ENCODE assay signal across 21 cellular contexts in the genomic region with DNA sequence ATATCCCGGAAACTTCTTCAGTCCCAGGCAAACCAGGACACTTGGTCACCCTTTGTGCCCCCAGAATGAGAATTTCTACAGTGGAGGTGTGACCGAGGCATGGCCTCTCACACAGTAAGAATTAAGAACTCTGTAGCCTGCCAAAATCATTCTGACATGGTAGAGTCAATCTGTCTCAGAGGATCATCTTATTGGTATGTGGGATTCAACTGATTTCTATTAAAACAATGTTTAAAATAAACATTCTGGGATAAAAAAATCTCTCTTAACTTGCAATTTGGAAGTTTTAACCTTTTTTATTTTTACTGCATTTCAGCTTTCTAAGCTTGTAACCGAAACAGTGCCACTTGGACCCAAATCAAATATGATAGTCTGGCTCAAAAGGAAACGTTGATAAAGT.
DNase-seq lines count a peak whose midpoint lies in the region; ATAC-seq and TF ChIP-seq lines count a peak whose summit lies in the region.
"Had no signal": no experiment of that assay in that cellular context is flagged by ENCODE, and none has a peak within 500 bp of the region (broad histone marks: within the 10 kb centered on the region; RNA-seq: fewer than 3 reads in every experiment).

No MANE protein-coding gene starts in this region.

- ATAC-seq in SK-N-SH treated with all-trans-retinoic acid at 6 μM for 48 hours: peak; percentile 16; the same call in 1 of the 3 replicates
- ATAC-seq: naive thymus-derived CD8-positive, alpha-beta T cell; Panc1 had no signal

- intact Hi-C loops in OCI-LY7 (cut with micrococcal nuclease; ENCODE audit: unreplicated experiment): no loop called here

- no peak overlapping the region for H3K4me3 ChIP-seq in OCI-LY7 (ENCODE audit: low read depth, low read length, poor library complexity, severe bottlenecking)
- H3K4me3 ChIP-seq: adrenal gland, BLaER1, SJCRH30 had no signal

- no peaks in the 10 kb centered on the region for H3K9me3 ChIP-seq in OCI-LY7 (ENCODE audit: low read length)
- H3K9me3 ChIP-seq: adrenal gland, SJCRH30 had no signal

- H3K9me2 ChIP-seq in OCI-LY7 (ENCODE audit: insufficient read depth, low read length): no peaks in the 10 kb centered on the region

- CTCF ChIA-PET in OCI-LY7 (lab: Charles Lee; ENCODE audit: unreplicated experiment): no interaction called here

- POLR2A ChIA-PET in OCI-LY7 (lab: Charles Lee): no interaction called here

- H4K20me1 ChIP-seq in OCI-LY7 (ENCODE audit: insufficient read depth, low read length): no peaks in the 10 kb centered on the region
- H4K20me1 ChIP-seq: BLaER1 had no signal

- DNase-seq in GM03348 (ENCODE audit: low spot score): peak; percentile 62
- DNase-seq in fibroblast of peridontal ligament (ENCODE audit: extremely low read depth): peak; percentile 93
- peak; percentile 64 for DNase-seq in stromal cell of bone marrow (ENCODE audit: low read depth)
- DNase-seq in NCI-H2029 treated with DMSO at 0.1 percent for 48 hours (lab: John Stamatoyannopoulos, UW): no peak
- no peak for DNase-seq in NCI-H187 (lab: John Stamatoyannopoulos, UW)
- DNase-seq in OCI-LY7 (ENCODE audit: low spot score): no peak
- DNase-seq: activated CD4-positive, alpha-beta T cell treated with anti-CD3 and anti-CD28 coated beads, Interleukin-2, amount 50 U/mL, for 4 hours; activated gamma-delta T cell; adrenal gland; GOT3; naive thymus-derived CD8-positive, alpha-beta T cell; NCI-H187 treated with DMSO at 0.1 percent for 48 hours; NCI-H345; SJCRH30; stimulated activated naive CD4-positive, alpha-beta T cell treated with Interleukin-2 at 50 U/mL for 16 hours; T-helper 2 cell; trophoblast cell; WERI-Rb-1 had no signal

- H3K4me1 ChIP-seq in OCI-LY7 (ENCODE audit: insufficient read depth, low read length, poor library complexity, severe bottlenecking): no peaks in the 10 kb centered on the region
- H3K4me1 ChIP-seq: adrenal gland, BLaER1, SJCRH30 had no signal

- H2AFZ ChIP-seq in OCI-LY7 (ENCODE audit: low read length): no peak overlapping the region

- BruUV-seq in OCI-LY7 (replicated peaks; lab: Mats Ljungman, UMichigan): no TSS peak

- H3K79me2 ChIP-seq in OCI-LY7 (ENCODE audit: insufficient read depth, low read depth, low read length): no peaks in the 10 kb centered on the region

- no peak for TF ChIP-seq CTCF in OCI-LY7 (conservative IDR thresholded peaks at IDR 0.05; ENCODE audit: low read length)

- no peak overlapping the region for H3K4me2 ChIP-seq in OCI-LY7 (ENCODE audit: low read length)
- H3K4me2 ChIP-seq: BLaER1 had no signal

- no peak overlapping the region for H3K27ac ChIP-seq in OCI-LY7 (ENCODE audit: low read depth, low read length, poor library complexity, severe bottlenecking)
- H3K27ac ChIP-seq: adrenal gland, BLaER1, SJCRH30, WERI-Rb-1 had no signal

- H3K36me3 ChIP-seq in OCI-LY7 (ENCODE audit: insufficient read depth, low read length): no peaks in the 10 kb centered on the region
- H3K36me3 ChIP-seq: adrenal gland, BLaER1, SJCRH30, WERI-Rb-1 had no signal

TF ChIP-seq in SK-N-SH treated with all-trans-retinoic acid at 6 μM for 48 hours, 23 proteins besides CTCF, POLR2A, EP300 and RAD21:
- TF ChIP-seq ARNTL (CRISPR knock-in tag; IDR thresholded peaks at IDR 0.05; ENCODE audit: borderline replicate concordance, low read depth): no peak
- TF ChIP-seq, protein P1, sequence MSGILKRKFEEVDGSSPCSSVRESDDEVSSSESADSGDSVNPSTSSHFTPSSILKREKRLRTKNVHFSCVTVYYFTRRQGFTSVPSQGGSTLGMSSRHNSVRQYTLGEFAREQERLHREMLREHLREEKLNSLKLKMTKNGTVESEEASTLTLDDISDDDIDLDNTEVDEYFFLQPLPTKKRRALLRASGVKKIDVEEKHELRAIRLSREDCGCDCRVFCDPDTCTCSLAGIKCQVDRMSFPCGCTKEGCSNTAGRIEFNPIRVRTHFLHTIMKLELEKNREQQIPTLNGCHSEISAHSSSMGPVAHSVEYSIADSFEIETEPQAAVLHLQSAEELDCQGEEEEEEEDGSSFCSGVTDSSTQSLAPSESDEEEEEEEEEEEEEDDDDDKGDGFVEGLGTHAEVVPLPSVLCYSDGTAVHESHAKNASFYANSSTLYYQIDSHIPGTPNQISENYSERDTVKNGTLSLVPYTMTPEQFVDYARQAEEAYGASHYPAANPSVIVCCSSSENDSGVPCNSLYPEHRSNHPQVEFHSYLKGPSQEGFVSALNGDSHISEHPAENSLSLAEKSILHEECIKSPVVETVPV (CRISPR knock-in tag; IDR thresholded peaks at IDR 0.05): no peak
- no peak for TF ChIP-seq GLIS3 (CRISPR knock-in tag; IDR thresholded peaks at IDR 0.05)
- no peak for TF ChIP-seq ZNF565 (CRISPR knock-in tag; conservative IDR thresholded peaks at IDR 0.05; ENCODE audit: low read depth)
- TF ChIP-seq RARB (CRISPR knock-in tag; IDR thresholded peaks at IDR 0.05): no peak
- TF ChIP-seq, protein P2, sequence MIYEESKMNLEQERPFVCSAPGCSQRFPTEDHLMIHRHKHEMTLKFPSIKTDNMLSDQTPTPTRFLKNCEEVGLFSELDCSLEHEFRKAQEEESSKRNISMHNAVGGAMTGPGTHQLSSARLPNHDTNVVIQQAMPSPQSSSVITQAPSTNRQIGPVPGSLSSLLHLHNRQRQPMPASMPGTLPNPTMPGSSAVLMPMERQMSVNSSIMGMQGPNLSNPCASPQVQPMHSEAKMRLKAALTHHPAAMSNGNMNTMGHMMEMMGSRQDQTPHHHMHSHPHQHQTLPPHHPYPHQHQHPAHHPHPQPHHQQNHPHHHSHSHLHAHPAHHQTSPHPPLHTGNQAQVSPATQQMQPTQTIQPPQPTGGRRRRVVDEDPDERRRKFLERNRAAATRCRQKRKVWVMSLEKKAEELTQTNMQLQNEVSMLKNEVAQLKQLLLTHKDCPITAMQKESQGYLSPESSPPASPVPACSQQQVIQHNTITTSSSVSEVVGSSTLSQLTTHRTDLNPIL (CRISPR knock-in tag; IDR thresholded peaks at IDR 0.05; ENCODE audit: low read depth): no peak
- TF ChIP-seq, protein P3, sequence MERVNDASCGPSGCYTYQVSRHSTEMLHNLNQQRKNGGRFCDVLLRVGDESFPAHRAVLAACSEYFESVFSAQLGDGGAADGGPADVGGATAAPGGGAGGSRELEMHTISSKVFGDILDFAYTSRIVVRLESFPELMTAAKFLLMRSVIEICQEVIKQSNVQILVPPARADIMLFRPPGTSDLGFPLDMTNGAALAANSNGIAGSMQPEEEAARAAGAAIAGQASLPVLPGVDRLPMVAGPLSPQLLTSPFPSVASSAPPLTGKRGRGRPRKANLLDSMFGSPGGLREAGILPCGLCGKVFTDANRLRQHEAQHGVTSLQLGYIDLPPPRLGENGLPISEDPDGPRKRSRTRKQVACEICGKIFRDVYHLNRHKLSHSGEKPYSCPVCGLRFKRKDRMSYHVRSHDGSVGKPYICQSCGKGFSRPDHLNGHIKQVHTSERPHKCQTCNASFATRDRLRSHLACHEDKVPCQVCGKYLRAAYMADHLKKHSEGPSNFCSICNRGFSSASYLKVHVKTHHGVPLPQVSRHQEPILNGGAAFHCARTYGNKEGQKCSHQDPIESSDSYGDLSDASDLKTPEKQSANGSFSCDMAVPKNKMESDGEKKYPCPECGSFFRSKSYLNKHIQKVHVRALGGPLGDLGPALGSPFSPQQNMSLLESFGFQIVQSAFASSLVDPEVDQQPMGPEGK (CRISPR knock-in tag; IDR thresholded peaks at IDR 0.05; ENCODE audit: borderline replicate concordance): no peak
- TF ChIP-seq ZC3H10 (CRISPR knock-in tag; IDR thresholded peaks at IDR 0.05): no peak
- no peak for TF ChIP-seq ZFP3 (CRISPR knock-in tag; IDR thresholded peaks at IDR 0.05)
- no peak for TF ChIP-seq TCF4 (CRISPR knock-in tag; IDR thresholded peaks at IDR 0.05; ENCODE audit: borderline replicate concordance)
- TF ChIP-seq ESRRG (CRISPR knock-in tag; IDR thresholded peaks at IDR 0.05): no peak
- no peak for TF ChIP-seq BACH2 (CRISPR knock-in tag; IDR thresholded peaks at IDR 0.05; ENCODE audit: borderline replicate concordance)
- no peak for TF ChIP-seq OSR1 (CRISPR knock-in tag; IDR thresholded peaks at IDR 0.05)

Comparison
In these comparisons a context has a peak if more than half of its experiments do, and no peak if none do; other contexts are left out.
1. DNase-seq: peak in GM03348 (single experiment), fibroblast of peridontal ligament (single experiment) and stromal cell of bone marrow (single experiment); none in NCI-H2029 treated with DMSO at 0.1 percent for 48 hours (single experiment), NCI-H187 (0 of 2) and OCI-LY7 (single experiment).